3 cellular contexts compared by ENCODE assay signal in genomic region chr1:114668784-114669561, GRCh38.
TF ChIP-seq lines count a peak whose summit lies in the region.

No MANE protein-coding gene starts in this region.

TF ChIP-seq in A549, 52 proteins besides CTCF, POLR2A, EP300 and RAD21:
- TF ChIP-seq CHD4 (IDR thresholded peaks at IDR 0.05; ENCODE audit: borderline replicate concordance) (no peak), RARB (CRISPR knock-in tag; IDR thresholded peaks at IDR 0.05) (no peak), USF2 (IDR thresholded peaks at IDR 0.05) (no peak), GATA3 (IDR thresholded peaks at IDR 0.05; ENCODE audit: borderline replicate concordance) (no peak), RCOR1 (IDR thresholded peaks at IDR 0.05; ENCODE audit: low read depth, low read length) (no peak), HEYL (CRISPR knock-in tag; IDR thresholded peaks at IDR 0.05) (no peak), ZNF302 (CRISPR knock-in tag; IDR thresholded peaks at IDR 0.05) (no peak), PHF8 (IDR thresholded peaks at IDR 0.05; ENCODE audit: borderline replicate concordance, low read depth) (no peak), SMC3 (IDR thresholded peaks at IDR 0.05) (no peak), HOXB13 (CRISPR knock-in tag; IDR thresholded peaks at IDR 0.05; ENCODE audit: low read depth) (no peak), HOXB5 (CRISPR knock-in tag; IDR thresholded peaks at IDR 0.05) (no peak), ZC3H11A (IDR thresholded peaks at IDR 0.05) (no peak), ELK1 (IDR thresholded peaks at IDR 0.05; ENCODE audit: low read depth, low read length) (no peak)

TF ChIP-seq in HCT116, 20 proteins besides CTCF, POLR2A, EP300 and RAD21:
- TF ChIP-seq EZH2phosphoT487 (IDR thresholded peaks at IDR 0.05; ENCODE audit: borderline replicate concordance) = no peak
- TF ChIP-seq POLR2AphosphoS5 (IDR thresholded peaks at IDR 0.05; ENCODE audit: low read depth, low read length) = no peak
- no peak for TF ChIP-seq YY1 (IDR thresholded peaks at IDR 0.05; ENCODE audit: extremely low read depth, insufficient replicate concordance, low read depth, low read length)
- no peak for TF ChIP-seq EGR1 (IDR thresholded peaks at IDR 0.05; ENCODE audit: low read depth)
- TF ChIP-seq JUND (IDR thresholded peaks at IDR 0.05) = 0 out of 2 replicates have a peak, but pooled peaks have one; percentile 7
- TF ChIP-seq SP1 (IDR thresholded peaks at IDR 0.05; ENCODE audit: low read depth) = no peak
- peak; percentile 26; the same call in 1 of the 2 replicates for TF ChIP-seq FOSL1 (IDR thresholded peaks at IDR 0.05; ENCODE audit: low read depth)
- no peak for TF ChIP-seq MAX (IDR thresholded peaks at IDR 0.05)
- no peak for TF ChIP-seq ELF1 (IDR thresholded peaks at IDR 0.05; ENCODE audit: borderline replicate concordance, low read depth)
- TF ChIP-seq EZH2 (IDR thresholded peaks at IDR 0.05) = no peak
- no peak for TF ChIP-seq ATF3 (IDR thresholded peaks at IDR 0.05)
- 0 out of 2 replicates have a peak, but pooled peaks have one; percentile 12 for TF ChIP-seq SIN3A (IDR thresholded peaks at IDR 0.05; ENCODE audit: low read depth)
- TF ChIP-seq ZFX (IDR thresholded peaks at IDR 0.05) = no peak
- no peak for TF ChIP-seq SRF (IDR thresholded peaks at IDR 0.05; ENCODE audit: low read depth)
- 0 out of 2 replicates have a peak, but pooled peaks have one; percentile 38 for TF ChIP-seq CBX3 (IDR thresholded peaks at IDR 0.05; ENCODE audit: low read depth)
- TF ChIP-seq REST (IDR thresholded peaks at IDR 0.05; ENCODE audit: low read depth) = no peak
- no peak for TF ChIP-seq CEBPB (IDR thresholded peaks at IDR 0.05; ENCODE audit: low read depth)
- TF ChIP-seq TCF7L2 (IDR thresholded peaks at IDR 0.05; ENCODE audit: borderline replicate concordance, extremely low read depth, insufficient read depth, insufficient read length) = no peak
- no peak for TF ChIP-seq ZNF274 (IDR thresholded peaks at IDR 0.05; ENCODE audit: low read depth, low read length)
TF ChIP-seq in HCT116: peak in this region for 4.

TF ChIP-seq in HepG2, 621 proteins besides CTCF, POLR2A, EP300 and RAD21:
- TF ChIP-seq CCAR2 (optimal IDR thresholded peaks at IDR 0.05; ENCODE audit: low read depth, low read length) (no peak), FOSL2 (CRISPR knock-in tag; IDR thresholded peaks at IDR 0.05) (no peak), FOXA3 (CRISPR knock-in tag; IDR thresholded peaks at IDR 0.05) (peak; percentile 20; the same call in 1 of the 2 replicates), NR2C2 (CRISPR knock-in tag; IDR thresholded peaks at IDR 0.05; ENCODE audit: borderline replicate concordance) (no peak), SOX13 (IDR thresholded peaks at IDR 0.05) (no peak), SOX13 (CRISPR knock-in tag; conservative IDR thresholded peaks at IDR 0.05 in 1 of 2, IDR thresholded peaks at IDR 0.05 in 1 of 2) (peak in 1 of 2 experiments; percentile 50; a peak in 2 of 4 replicates), ZSCAN20 (CRISPR knock-in tag; IDR thresholded peaks at IDR 0.05; ENCODE audit: borderline replicate concordance) (0 out of 2 replicates have a peak, but pooled peaks have one; percentile 30), ZKSCAN1 (IDR thresholded peaks at IDR 0.05; ENCODE audit: low read length) (peak; percentile 96), KDM4B (CRISPR knock-in tag; IDR thresholded peaks at IDR 0.05) (no peak), ZNF142 (CRISPR knock-in tag; IDR thresholded peaks at IDR 0.05) (0 out of 2 replicates have a peak, but pooled peaks have one; percentile 35), PPARG (CRISPR knock-in tag; conservative IDR thresholded peaks at IDR 0.05) (no peak), SRY (CRISPR knock-in tag; IDR thresholded peaks at IDR 0.05) (no peak), HMG20A (CRISPR knock-in tag; IDR thresholded peaks at IDR 0.05; ENCODE audit: borderline replicate concordance) (0 out of 2 replicates have a peak, but pooled peaks have one; percentile 7), NR2F6 (IDR thresholded peaks at IDR 0.05) (peak; percentile 16; the same call in 1 of the 2 replicates), NR2F6 (CRISPR knock-in tag; IDR thresholded peaks at IDR 0.05) (no peak), FOXA1 (IDR thresholded peaks at IDR 0.05) (no peak), FOXA1 (CRISPR knock-in tag; IDR thresholded peaks at IDR 0.05) (0 out of 2 replicates have a peak, but pooled peaks have one; percentile 8)
